ENCODE assay signal across 20 cellular contexts in genomic region chr12:74977832-74978481, GRCh38.
DNase-seq lines count a peak whose midpoint lies in the region; ATAC-seq, FAIRE-seq and TF ChIP-seq lines count a peak whose summit lies in the region.
"Had no signal": no experiment of that assay in that cellular context is flagged by ENCODE, and none has a peak within 500 bp of the region (broad histone marks: within the 10 kb centered on the region; RNA-seq: fewer than 3 reads in every experiment).

No MANE protein-coding gene starts in this region.

- TF ChIP-seq RAD21 in HepG2 (CRISPR knock-in tag; IDR thresholded peaks at IDR 0.05) = no peak

- no peaks in the 10 kb centered on the region for H3K27me3 ChIP-seq in PC-9 (ENCODE audit: insufficient read depth, low read depth)
- no peaks in the 10 kb centered on the region for H3K27me3 ChIP-seq in HepG2 (ENCODE audit: control insufficient read depth in 1 of 2, insufficient read depth in 2 of 2, low read length in 2 of 2)
- H3K27me3 ChIP-seq in osteoblast (ENCODE audit: insufficient read depth, low read length) = no peaks in the 10 kb centered on the region
- H3K27me3 ChIP-seq: BE2C had no signal

- TF ChIP-seq EP300 in HepG2 (IDR thresholded peaks at IDR 0.05; ENCODE audit: low read depth in 2 of 2, low read length in 2 of 2) (no peak), HepG2 (CRISPR knock-in tag; IDR thresholded peaks at IDR 0.05; ENCODE audit: borderline replicate concordance) (no peak)

- H3K4me3 ChIP-seq in HEK293 (ENCODE audit: low read depth, low read length) = no peak overlapping the region
- no peak overlapping the region for H3K4me3 ChIP-seq in PC-9
- no peak overlapping the region for H3K4me3 ChIP-seq in HepG2 (replicated peaks in 1 of 3; ENCODE audit: insufficient read depth in 1 of 3, low read depth in 2 of 3, low read length in 3 of 3)
- peak overlapping the region; percentile 15 for H3K4me3 ChIP-seq in osteoblast (ENCODE audit: insufficient read depth, low read length)
- H3K4me3 ChIP-seq: GM23338 had no signal

- intact Hi-C loops in PC-9 (cut with micrococcal nuclease; ENCODE audit: unreplicated experiment) = no loop called here
- intact Hi-C loops in HepG2 (cut with micrococcal nuclease; ENCODE audit: unreplicated experiment) = no loop called here

- peak overlapping the region; percentile 75 for H2AFZ ChIP-seq in PC-9
- H2AFZ ChIP-seq in HepG2 (ENCODE audit: low read length) = no peak overlapping the region
- H2AFZ ChIP-seq in osteoblast (ENCODE audit: low read length) = peak overlapping the region; percentile 66
- H2AFZ ChIP-seq: GM23338 had no signal

- ATAC-seq in HepG2 (no peak), GM18909 (IDR thresholded peaks at IDR 0.05; ENCODE audit: poor library complexity, unreplicated experiment) (no peak), HG03095 (IDR thresholded peaks at IDR 0.05; ENCODE audit: unreplicated experiment) (no peak), GM21717 (IDR thresholded peaks at IDR 0.05; ENCODE audit: unreplicated experiment) (no peak)
- ATAC-seq: CD8-positive, alpha-beta T cell; GM23338 had no signal

- H3K4me1 ChIP-seq in HEK293 (ENCODE audit: control insufficient read depth, insufficient read depth, low read length) (peaks cover 18% of the 10 kb centered on the region), PC-9 (replicated peaks; ENCODE audit: insufficient read depth) (no peaks in the 10 kb centered on the region), HepG2 (ENCODE audit: insufficient read depth, low read length) (no peaks in the 10 kb centered on the region), osteoblast (ENCODE audit: insufficient read depth, low read length) (no peaks in the 10 kb centered on the region)
- H3K4me1 ChIP-seq: BE2C had no signal

- no peaks in the 10 kb centered on the region for H3K79me2 ChIP-seq in PC-9 (ENCODE audit: low read depth)
- H3K79me2 ChIP-seq in HepG2 (ENCODE audit: insufficient read depth, low read length) = no peaks in the 10 kb centered on the region
- H3K79me2 ChIP-seq in osteoblast (ENCODE audit: insufficient read depth, low read length) = no peaks in the 10 kb centered on the region

- TF ChIP-seq CTCF in HEK293 (tag by site-specific recombination; IDR thresholded peaks at IDR 0.05) = no peak
- no peak for TF ChIP-seq CTCF in PC-9 (conservative IDR thresholded peaks at IDR 0.05)
- TF ChIP-seq CTCF in HepG2 (CRISPR knock-in tag; IDR thresholded peaks at IDR 0.05) = no peak
- TF ChIP-seq CTCF in osteoblast (IDR thresholded peaks at IDR 0.05; ENCODE audit: extremely low read depth, low read depth, low read length) = no peak

- TF ChIP-seq POLR2A in HepG2 (IDR thresholded peaks at IDR 0.05; ENCODE audit: insufficient read depth in 1 of 2, low read depth in 2 of 2, low read length in 2 of 2) = no peak

- FAIRE-seq in HepG2 (lab: Jason Lieb, UNC) = no peak
- FAIRE-seq: A204.1, GM12891 had no signal

- no peak overlapping the region for H3K9ac ChIP-seq in HepG2 (ENCODE audit: insufficient read depth, low read depth, low read length)

- H3K36me3 ChIP-seq in HEK293 (ENCODE audit: control insufficient read depth in 2 of 2, insufficient read depth in 1 of 2, low read length in 2 of 2) (no peaks in the 10 kb centered on the region), PC-9 (ENCODE audit: low read depth) (no peaks in the 10 kb centered on the region), HepG2 (replicated peaks in 1 of 2; ENCODE audit: control insufficient read depth in 1 of 2, insufficient read depth in 2 of 2, low read length in 2 of 2) (no peaks in the 10 kb centered on the region), osteoblast (ENCODE audit: insufficient read depth, low read length) (no peaks in the 10 kb centered on the region)
- H3K36me3 ChIP-seq: BE2C had no signal

- no peaks in the 10 kb centered on the region for H3F3A ChIP-seq in PC-9 (ENCODE audit: insufficient read depth, low read depth)

- CTCF ChIA-PET in HEK293 (lab: Yijun Ruan, JAX) (interaction anchor here (0.7 kb wide), 2 partner anchors 144 to 333 kb away, joined by 3 read pairs; no protein-coding TSS in a partner anchor), PC-9 (lab: Charles Lee) (no interaction called here), HepG2 (lab: Yijun Ruan, JAX; ENCODE audit: low intra/inter-chr PET ratio, low total read pairs) (no interaction called here)

- no peaks in the 10 kb centered on the region for H3K9me2 ChIP-seq in PC-9 (ENCODE audit: insufficient read depth)

- no peak overlapping the region for H3K27ac ChIP-seq in HEK293 (ENCODE audit: extremely low read depth, low read depth, low read length)
- no peak overlapping the region for H3K27ac ChIP-seq in PC-9
- no peak overlapping the region for H3K27ac ChIP-seq in HepG2 (ENCODE audit: extremely low read length, insufficient read depth, low read length)
- H3K27ac ChIP-seq in osteoblast (ENCODE audit: low read depth, low read length) = no peak overlapping the region
- H3K27ac ChIP-seq: C4-2B, HL-60 had no signal

- BruUV-seq in PC-9 (replicated peaks; lab: Mats Ljungman, UMichigan) (no TSS peak), HepG2 (replicated peaks; lab: Mats Ljungman, UMichigan) (no TSS peak)

- no peak for DNase-seq in PC-9
- DNase-seq in HepG2 (ENCODE audit: low spot score) = no peak
- no peak for DNase-seq in osteoblast (ENCODE audit: insufficient read length, low spot score, missing footprints)
- DNase-seq: BE2C; CD8-positive, alpha-beta T cell; COR-L47; DMS153; DMS79 treated with DMSO at 0.1 percent for 48 hours; EL; H7; KBM-7 had no signal

- H4K20me1 ChIP-seq in PC-9 (ENCODE audit: insufficient read depth) = no peaks in the 10 kb centered on the region
- H4K20me1 ChIP-seq in HepG2 (ENCODE audit: insufficient read depth, low read length) = no peaks in the 10 kb centered on the region
- no peaks in the 10 kb centered on the region for H4K20me1 ChIP-seq in osteoblast (ENCODE audit: insufficient read depth, low read length)

- H3K9me3 ChIP-seq in HEK293 (ENCODE audit: control insufficient read depth, insufficient read depth, low read depth, low read length) = no peaks in the 10 kb centered on the region
- H3K9me3 ChIP-seq in PC-9 (ENCODE audit: insufficient read depth, low read depth) = no peaks in the 10 kb centered on the region
- no peaks in the 10 kb centered on the region for H3K9me3 ChIP-seq in HepG2 (ENCODE audit: low read length)
- H3K9me3 ChIP-seq in osteoblast (ENCODE audit: low read depth, low read length) = no peaks in the 10 kb centered on the region
- H3K9me3 ChIP-seq: BE2C had no signal

- POLR2A ChIA-PET in HEK293 (lab: Yijun Ruan, JAX) (no interaction called here), PC-9 (lab: Charles Lee; ENCODE audit: unreplicated experiment) (no interaction called here), HepG2 (lab: Yijun Ruan, JAX) (no interaction called here)

- in situ Hi-C loops in HepG2 (cut with HindIII; ENCODE audit: extremely low pct_ligation_motif_present, low pct_unique_long_range_greater_than_20kb) = no loop called here

- 16% methylated on average over 5 of the region's 5 CpGs for WGBS in HepG2 (ENCODE audit: low lambda C conversion rate)

- H3K4me2 ChIP-seq in PC-9 = no peak overlapping the region
- no peak overlapping the region for H3K4me2 ChIP-seq in HepG2 (ENCODE audit: low read depth, low read length)
- H3K4me2 ChIP-seq in osteoblast (ENCODE audit: insufficient read depth, low read length) = peak overlapping the region; percentile 60
- H3K4me2 ChIP-seq: GM23338 had no signal

TF ChIP-seq in HEK293, 187 proteins besides CTCF, POLR2A, EP300 and RAD21:
- 0 out of 2 replicates have a peak, but pooled peaks have one; percentile 11 for TF ChIP-seq KLF8 (tag by site-specific recombination; IDR thresholded peaks at IDR 0.05)
- no peak for TF ChIP-seq ZNF248 (tag by site-specific recombination; IDR thresholded peaks at IDR 0.05)
- peak; percentile 63 for TF ChIP-seq ZNF366 (tag by site-specific recombination; conservative IDR thresholded peaks at IDR 0.05)
- no peak for TF ChIP-seq ZNF341 (tag by site-specific recombination; IDR thresholded peaks at IDR 0.05; ENCODE audit: low read depth)
- peak; percentile 93 for TF ChIP-seq ZNF596 (tag by site-specific recombination; IDR thresholded peaks at IDR 0.05)

TF ChIP-seq in HepG2, 621 proteins besides CTCF, POLR2A, EP300 and RAD21:
- peak; percentile 1 for TF ChIP-seq HNRNPK (IDR thresholded peaks at IDR 0.05; ENCODE audit: low read depth, low read length, poor library complexity, severe bottlenecking)
- no peak for TF ChIP-seq ZNF879 (CRISPR knock-in tag; IDR thresholded peaks at IDR 0.05)
TF ChIP-seq in HepG2: peak in this region for 1.
